In genomic region chr6:70593118-70593486, GRCh38 we compare ENCODE assay signal across 23 cellular contexts.
"Had no signal": no experiment of that assay in that cellular context is flagged by ENCODE, and none has a peak within 500 bp of the region (broad histone marks: within the 10 kb centered on the region; RNA-seq: fewer than 3 reads in every experiment).

No MANE protein-coding gene starts in this region.

- H3K4me3 ChIP-seq: Peyer's patch, SJCRH30 had no signal

- H3K27me3 ChIP-seq: Peyer's patch, SJCRH30 had no signal

- H3K4me1 ChIP-seq: Peyer's patch, SJCRH30 had no signal

- ATAC-seq: PC-3, Right ventricle myocardium inferior, SK-N-SH treated with all-trans-retinoic acid at 6 μM for 48 hours had no signal

- H3K9me3 ChIP-seq: Peyer's patch, SJCRH30 had no signal

- H3K27ac ChIP-seq: HL-60, Peyer's patch, SJCRH30 had no signal

- H3K36me3 ChIP-seq: SJCRH30 had no signal

- DNase-seq: KBM-7, MV-4-11, NCI-H1048, NCI-H1105, NCI-H1417, NCI-H1436 treated with DMSO at 0.1 percent for 48 hours, NCI-H1694, NCI-H1930, NCI-H2081, NCI-H2107, NCI-H2227 treated with DMSO at 0.1 percent for 48 hours, NCI-H446, NCI-H510A, NCI-H524 treated with DMSO at 0.1 percent for 48 hours, NCI-H69, NCI-H774, PC-3, Peyer's patch, SHP77 treated with DMSO at 0.1 percent for 48 hours, SJCRH30 had no signal
